ENCODE assay signal across 1 cellular context in the genomic region with DNA sequence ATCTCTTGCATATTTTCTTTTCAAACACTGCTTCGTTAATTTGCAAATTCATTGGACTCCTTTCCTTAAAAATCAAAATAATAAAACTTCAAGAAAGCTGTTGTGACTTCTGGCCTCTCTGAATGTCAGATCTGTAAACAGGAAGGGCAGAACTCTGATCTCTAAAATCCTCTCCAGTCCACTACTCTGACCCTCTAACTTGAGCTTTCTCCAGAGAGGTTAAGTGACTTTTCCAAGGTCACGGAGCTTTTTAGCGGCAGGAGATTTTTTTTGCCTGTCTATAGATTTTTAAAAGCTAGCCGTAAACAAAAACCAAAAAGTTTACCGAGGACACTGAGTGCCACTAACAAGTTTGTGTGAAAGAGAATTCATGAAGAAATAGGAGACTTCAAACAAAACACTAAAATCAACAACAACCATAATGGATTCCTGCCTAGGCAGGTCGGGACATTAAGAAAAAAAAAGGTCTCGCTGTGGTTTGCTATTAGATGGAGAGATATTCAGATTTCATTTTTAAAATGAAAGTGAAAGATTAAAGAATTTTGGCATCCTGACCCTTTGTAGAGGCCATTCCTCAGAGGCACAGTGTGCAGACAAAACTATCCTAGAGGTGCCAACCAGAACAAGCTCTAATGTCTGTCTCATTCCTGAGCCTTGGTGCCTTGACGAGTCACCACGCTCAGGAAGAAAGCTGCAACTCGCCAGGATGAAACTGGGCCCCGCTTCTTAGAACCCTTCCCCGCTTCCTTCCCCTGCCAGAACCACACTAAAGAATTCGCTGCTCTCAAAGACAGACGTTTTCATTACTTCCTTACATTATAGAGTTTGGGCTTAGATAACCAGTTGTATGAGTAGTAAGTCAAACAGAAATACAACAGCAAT.
TF ChIP-seq lines count a peak whose summit lies in the region.

No MANE protein-coding gene starts in this region.

TF ChIP-seq in HepG2, 621 proteins besides CTCF, POLR2A, EP300 and RAD21 (continued from another document):
- TF ChIP-seq SMAD1 (CRISPR knock-in tag; IDR thresholded peaks at IDR 0.05; ENCODE audit: borderline replicate concordance, low read depth) (no peak), TAF1 (CRISPR knock-in tag; IDR thresholded peaks at IDR 0.05) (0 out of 2 replicates have a peak, but pooled peaks have one; percentile 20), DBP (CRISPR knock-in tag; IDR thresholded peaks at IDR 0.05; ENCODE audit: not compliant biosample characterization) (no peak), PTBP1 (IDR thresholded peaks at IDR 0.05; ENCODE audit: low read depth, low read length, poor library complexity, severe bottlenecking) (no peak), ZNF562 (CRISPR knock-in tag; IDR thresholded peaks at IDR 0.05; ENCODE audit: borderline replicate concordance) (no peak), FOXA3 (CRISPR knock-in tag; IDR thresholded peaks at IDR 0.05) (0 out of 2 replicates have a peak, but pooled peaks have one; percentile 21), PBX2 (CRISPR knock-in tag; IDR thresholded peaks at IDR 0.05) (no peak), HNF4A (CRISPR knock-in tag; IDR thresholded peaks at IDR 0.05) (0 out of 2 replicates have a peak, but pooled peaks have one; percentile 16), GABPA (IDR thresholded peaks at IDR 0.05; ENCODE audit: low read depth, low read length) (no peak), GABPA (CRISPR knock-in tag; IDR thresholded peaks at IDR 0.05; ENCODE audit: low read depth) (0 out of 2 replicates have a peak, but pooled peaks have one; percentile 18), ZFP62 (CRISPR knock-in tag; IDR thresholded peaks at IDR 0.05) (no peak), KLF6 (CRISPR knock-in tag; IDR thresholded peaks at IDR 0.05) (no peak), CREB1 (IDR thresholded peaks at IDR 0.05) (no peak), CREB1 (CRISPR knock-in tag; IDR thresholded peaks at IDR 0.05) (0 out of 2 replicates have a peak, but pooled peaks have one; percentile 7), ZNF768 (CRISPR knock-in tag; IDR thresholded peaks at IDR 0.05) (peak; percentile 79; the same call in 1 of the 2 replicates), MAFG (CRISPR knock-in tag; IDR thresholded peaks at IDR 0.05) (no peak)
- TF ChIP-seq, protein P1, sequence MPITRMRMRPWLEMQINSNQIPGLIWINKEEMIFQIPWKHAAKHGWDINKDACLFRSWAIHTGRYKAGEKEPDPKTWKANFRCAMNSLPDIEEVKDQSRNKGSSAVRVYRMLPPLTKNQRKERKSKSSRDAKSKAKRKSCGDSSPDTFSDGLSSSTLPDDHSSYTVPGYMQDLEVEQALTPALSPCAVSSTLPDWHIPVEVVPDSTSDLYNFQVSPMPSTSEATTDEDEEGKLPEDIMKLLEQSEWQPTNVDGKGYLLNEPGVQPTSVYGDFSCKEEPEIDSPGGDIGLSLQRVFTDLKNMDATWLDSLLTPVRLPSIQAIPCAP (CRISPR knock-in tag; IDR thresholded peaks at IDR 0.05; ENCODE audit: low read depth), result no peak
- TF ChIP-seq, protein P2, sequence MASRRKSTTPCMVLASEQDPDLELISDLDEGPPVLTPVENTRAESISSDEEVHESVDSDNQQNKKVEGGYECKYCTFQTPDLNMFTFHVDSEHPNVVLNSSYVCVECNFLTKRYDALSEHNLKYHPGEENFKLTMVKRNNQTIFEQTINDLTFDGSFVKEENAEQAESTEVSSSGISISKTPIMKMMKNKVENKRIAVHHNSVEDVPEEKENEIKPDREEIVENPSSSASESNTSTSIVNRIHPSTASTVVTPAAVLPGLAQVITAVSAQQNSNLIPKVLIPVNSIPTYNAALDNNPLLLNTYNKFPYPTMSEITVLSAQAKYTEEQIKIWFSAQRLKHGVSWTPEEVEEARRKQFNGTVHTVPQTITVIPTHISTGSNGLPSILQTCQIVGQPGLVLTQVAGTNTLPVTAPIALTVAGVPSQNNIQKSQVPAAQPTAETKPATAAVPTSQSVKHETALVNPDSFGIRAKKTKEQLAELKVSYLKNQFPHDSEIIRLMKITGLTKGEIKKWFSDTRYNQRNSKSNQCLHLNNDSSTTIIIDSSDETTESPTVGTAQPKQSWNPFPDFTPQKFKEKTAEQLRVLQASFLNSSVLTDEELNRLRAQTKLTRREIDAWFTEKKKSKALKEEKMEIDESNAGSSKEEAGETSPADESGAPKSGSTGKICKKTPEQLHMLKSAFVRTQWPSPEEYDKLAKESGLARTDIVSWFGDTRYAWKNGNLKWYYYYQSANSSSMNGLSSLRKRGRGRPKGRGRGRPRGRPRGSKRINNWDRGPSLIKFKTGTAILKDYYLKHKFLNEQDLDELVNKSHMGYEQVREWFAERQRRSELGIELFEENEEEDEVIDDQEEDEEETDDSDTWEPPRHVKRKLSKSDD (CRISPR knock-in tag; IDR thresholded peaks at IDR 0.05; ENCODE audit: low read depth), result no peak
TF ChIP-seq in HepG2: peak in this region for 21.
